ENCODE assay signal across 1 cellular context in the genomic region with DNA sequence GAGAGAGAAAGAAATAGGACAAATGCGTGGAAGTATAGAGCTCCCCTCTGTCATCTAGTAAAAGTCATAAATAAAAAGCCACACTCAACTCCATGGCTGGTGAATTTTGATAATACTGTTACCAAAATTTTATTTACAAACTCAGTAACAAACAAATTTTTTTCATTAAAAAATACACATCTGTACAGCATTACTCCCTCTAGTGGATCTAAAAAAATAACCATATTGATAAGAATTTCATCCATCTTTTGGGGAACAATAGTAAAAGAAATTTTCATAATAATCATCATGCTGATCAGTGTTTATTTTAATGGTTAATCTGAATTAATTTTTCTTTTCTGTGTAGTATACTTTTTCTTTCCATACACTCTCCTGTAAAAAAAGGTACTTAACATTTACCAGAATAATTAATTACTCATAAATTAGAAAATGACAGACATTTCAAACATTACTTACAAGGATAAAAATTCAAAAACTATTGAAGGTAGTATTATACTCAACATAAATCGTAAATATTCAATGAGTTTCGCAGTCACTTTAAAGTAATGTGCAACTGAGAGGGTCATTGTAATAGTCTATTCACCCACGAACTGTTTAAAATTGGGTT.
A peak's percentile ranks its signal among the peaks of the same experiment; 100 is the strongest.
TF ChIP-seq lines count a peak whose summit lies in the region.

No MANE protein-coding gene starts in this region.

TF ChIP-seq in A549, 52 proteins besides CTCF, POLR2A, EP300 and RAD21 (continued from another document):
- TF ChIP-seq MAX (IDR thresholded peaks at IDR 0.05) (no peak), CHD4 (IDR thresholded peaks at IDR 0.05; ENCODE audit: borderline replicate concordance) (no peak), SMC3 (IDR thresholded peaks at IDR 0.05) (peak; percentile 82), TFCP2L1 (CRISPR knock-in tag; IDR thresholded peaks at IDR 0.05) (no peak)
